In the genomic region with DNA sequence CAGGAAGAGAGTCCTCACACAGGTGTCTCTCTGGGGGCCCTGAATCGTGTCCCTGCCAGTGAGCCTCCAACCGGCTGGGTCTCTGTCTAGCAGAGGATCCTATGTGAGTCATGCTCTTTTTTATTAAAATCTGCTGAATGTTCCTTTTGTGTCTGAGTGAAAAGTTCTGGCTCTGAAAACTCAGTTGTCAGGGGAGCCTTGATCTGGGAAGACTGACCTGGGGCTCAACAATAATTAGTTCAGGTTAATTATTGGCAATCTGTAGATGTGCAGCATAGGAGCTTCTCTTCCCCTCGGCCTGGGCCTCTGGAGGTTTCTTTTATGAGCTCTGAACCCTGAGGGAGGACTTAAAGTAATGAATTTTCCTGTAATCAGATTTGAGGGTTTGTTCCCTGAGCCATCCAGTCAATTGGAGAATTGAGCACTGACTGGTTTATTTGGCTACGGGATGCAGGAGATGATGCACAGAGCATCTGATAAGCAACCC, we compare ENCODE assay signal across 17 cellular contexts. TPM values are rescaled to one million over a fixed set of nuclear protein-coding genes. Genes with fewer than 3 reads are reported as not detected.
DNase-seq lines count a peak whose midpoint lies in the region; ATAC-seq and TF ChIP-seq lines count a peak whose summit lies in the region.
"Had no signal": no experiment of that assay in that cellular context is flagged by ENCODE, and none has a peak within 500 bp of the region (broad histone marks: within the 10 kb centered on the region; RNA-seq: fewer than 3 reads in every experiment).

No MANE protein-coding gene starts in this region.

- peak overlapping the region; percentile 42 for H3K27ac Mint-ChIP-seq in activated B cell treated with CpG ODN at 0.5 μM for 24 hours
- H3K27ac Mint-ChIP-seq in naive B cell: peak overlapping the region in 4 of 6 donors; percentile 10 to 82 (median 40)
- H3K27ac Mint-ChIP-seq: activated naive CD8-positive, alpha-beta T cell treated with anti-CD3 and anti-CD28 coated beads, Interleukin-2, amount 50 U/mL, for 24 hours; activated T-helper 17 cell treated with anti-CD3 and anti-CD28 coated beads, Interleukin-2, amount 50 U/mL, for 72 hours; T-helper 1 cell treated with Interleukin-12 subunit alpha and Interleukin-12 subunit beta and Interleukin-4 antibody, amounts not matched to agents 30 μg/mL and 1 μg/mL, for 36 hours had no signal

- ATAC-seq in HG02678 (IDR thresholded peaks at IDR 0.05; ENCODE audit: unreplicated experiment) (peak; percentile 33), activated B cell treated with CpG ODN at 0.5 μM for 24 hours (ENCODE audit: low read depth) (no peak), naive B cell (ENCODE audit: low read depth in 2 of 2) (no peak), HG03196 (IDR thresholded peaks at IDR 0.05; ENCODE audit: unreplicated experiment) (no peak)
- no peak for ATAC-seq in activated CD4-positive, CD25-positive, alpha-beta regulatory T cell treated with anti-CD3 and anti-CD28 coated beads, Interleukin-2, amount 50 U/mL, for 24 hours
- ATAC-seq: activated naive CD8-positive, alpha-beta T cell treated with anti-CD3 and anti-CD28 coated beads, Interleukin-2, amount 50 U/mL, for 24 hours; activated T-helper 17 cell treated with anti-CD3 and anti-CD28 coated beads, Interleukin-2, amount 50 U/mL, for 72 hours; mucosa of descending colon had no signal

- peaks cover 2% of the 10 kb centered on the region for H3K36me3 Mint-ChIP-seq in activated B cell treated with CpG ODN at 0.5 μM for 24 hours (ENCODE audit: low read depth)
- H3K36me3 Mint-ChIP-seq in naive B cell: no peaks in the 10 kb centered on the region

- H3K4me1 Mint-ChIP-seq in activated B cell treated with CpG ODN at 0.5 μM for 24 hours (peaks cover 70% of the 10 kb centered on the region), naive B cell (peaks cover 27 to 39% (median 30%) of the 10 kb centered on the region in 3 donors)

- H3K9me3 Mint-ChIP-seq in activated B cell treated with CpG ODN at 0.5 μM for 24 hours: no peaks in the 10 kb centered on the region
- H3K9me3 Mint-ChIP-seq in naive B cell: no peaks in the 10 kb centered on the region
- H3K9me3 Mint-ChIP-seq: activated naive CD8-positive, alpha-beta T cell treated with anti-CD3 and anti-CD28 coated beads, Interleukin-2, amount 50 U/mL, for 24 hours; activated T-helper 17 cell treated with anti-CD3 and anti-CD28 coated beads, Interleukin-2, amount 50 U/mL, for 72 hours; T-helper 1 cell treated with Interleukin-12 subunit alpha and Interleukin-12 subunit beta and Interleukin-4 antibody, amounts not matched to agents 30 μg/mL and 1 μg/mL, for 36 hours had no signal

- TF ChIP-seq CTCF in activated B cell treated with CpG ODN at 0.5 μM for 24 hours (IDR thresholded peaks at IDR 0.05): no peak

- CTCF ChIA-PET in activated B cell treated with CpG ODN at 0.5 μM for 24 hours (lab: Charles Lee): interaction anchor here (1.5 to 3.0 kb wide), 3 partner anchors 8 to 13 kb away, joined by 8 to 9 read pairs (median 8); no protein-coding TSS in a partner anchor

- intact Hi-C loops in activated B cell treated with CpG ODN at 0.5 μM for 24 hours (cut with micrococcal nuclease): no loop called here

- H3K4me3 Mint-ChIP-seq in activated B cell treated with CpG ODN at 0.5 μM for 24 hours (no peak overlapping the region), naive B cell (peak overlapping the region in 1 of 8 donors; percentile 39)
- H3K4me3 Mint-ChIP-seq: activated naive CD8-positive, alpha-beta T cell treated with anti-CD3 and anti-CD28 coated beads, Interleukin-2, amount 50 U/mL, for 24 hours; activated T-helper 17 cell treated with anti-CD3 and anti-CD28 coated beads, Interleukin-2, amount 50 U/mL, for 72 hours; T-helper 1 cell treated with Interleukin-12 subunit alpha and Interleukin-12 subunit beta and Interleukin-4 antibody, amounts not matched to agents 30 μg/mL and 1 μg/mL, for 36 hours had no signal

- POLR2A ChIA-PET in activated B cell treated with CpG ODN at 0.5 μM for 24 hours (lab: Charles Lee): interaction anchor here (1.9 to 5.4 kb wide), 3 partner anchors 8 to 45 kb away, joined by 8 to 63 read pairs (median 54); a partner anchor contains a TSS

- H3K27me3 Mint-ChIP-seq in activated B cell treated with CpG ODN at 0.5 μM for 24 hours (no peaks in the 10 kb centered on the region), naive B cell (peaks cover 0 to 15% (median 9%) of the 10 kb centered on the region in 3 donors)
- H3K27me3 Mint-ChIP-seq: activated T-helper 17 cell treated with anti-CD3 and anti-CD28 coated beads, Interleukin-2, amount 50 U/mL, for 72 hours had no signal

- DNase-seq in COLO829 (ENCODE audit: low spot score): peak; percentile 50
- no peak for DNase-seq in activated B cell treated with CpG ODN at 0.5 μM for 24 hours
- DNase-seq in naive B cell: no peak
- DNase-seq in AG20443 (ENCODE audit: low spot score): no peak
- DNase-seq: activated CD8-positive, alpha-beta memory T cell treated with anti-CD3 and anti-CD28 coated beads for 24 hours; activated naive CD8-positive, alpha-beta T cell treated with anti-CD3 and anti-CD28 coated beads, Interleukin-2, amount 50 U/mL, for 24 hours; cerebellar nuclear complex; GOT3; hypothalamus; KBM-7; mucosa of descending colon; stimulated activated CD4-positive, alpha-beta T cell treated with anti-CD3 and anti-CD28 coated beads, Interleukin-4, amount 100 ng/mL, for 1 hour had no signal

RNA-seq across cellular contexts. Expression of a gene that starts 45.2 kb away (rescaled TPM):
- 51.9 and 54.4 TPM in 2 replicates for total RNA-seq in activated B cell treated with CpG ODN at 0.5 μM for 24 hours
- polyA plus RNA-seq in naive B cell (ENCODE audit: low read depth in 6 of 6): 10 to 100 TPM; 21.6 to 39.8 (median 22.8) TPM

RNA-seq across cellular contexts. Expression of a gene that starts 45.5 kb away (rescaled TPM):
- total RNA-seq in activated B cell treated with CpG ODN at 0.5 μM for 24 hours: 200 and 243 TPM in 2 replicates
- polyA plus RNA-seq in naive B cell (ENCODE audit: low read depth in 6 of 6): 100 to 1,000 TPM; 184 to 278 (median 228) TPM
